Comparison of ENCODE assay signal across 17 cellular contexts in genomic region chr2:23531280-23531679, GRCh38.
DNase-seq lines count a peak whose midpoint lies in the region; ATAC-seq and TF ChIP-seq lines count a peak whose summit lies in the region.
"Had no signal": no experiment of that assay in that cellular context is flagged by ENCODE, and none has a peak within 500 bp of the region (broad histone marks: within the 10 kb centered on the region; RNA-seq: fewer than 3 reads in every experiment).

No MANE protein-coding gene starts in this region.

- H3K36me3 ChIP-seq in CD8-positive, alpha-beta T cell (ENCODE audit: insufficient read depth, low read length), result no peaks in the 10 kb centered on the region
- no peaks in the 10 kb centered on the region for H3K36me3 ChIP-seq in tibial nerve
- no peaks in the 10 kb centered on the region for H3K36me3 ChIP-seq in right lobe of liver

- peaks cover 31% of the 10 kb centered on the region for H3K4me1 Mint-ChIP-seq in activated CD4-positive, alpha-beta memory T cell treated with anti-CD3 and anti-CD28 coated beads for 36 hours (ENCODE audit: low read depth)
- H3K4me1 Mint-ChIP-seq in activated CD4-positive, alpha-beta memory T cell treated with anti-CD3 and anti-CD28 coated beads, Interleukin-2, amount 10 ng/mL, durations not matched to agents 7 days and 5 days, result peaks cover 24% of the 10 kb centered on the region
- H3K4me1 Mint-ChIP-seq in CD8-positive, alpha-beta T cell (ENCODE audit: low read depth), result peaks cover 47% of the 10 kb centered on the region
- H3K4me1 Mint-ChIP-seq in glutamatergic neuron (ENCODE audit: low read depth, unreplicated experiment), result peaks cover 59% of the 10 kb centered on the region

- no peaks in the 10 kb centered on the region for H3K27me3 Mint-ChIP-seq in activated CD4-positive, alpha-beta memory T cell treated with anti-CD3 and anti-CD28 coated beads for 36 hours
- no peaks in the 10 kb centered on the region for H3K27me3 Mint-ChIP-seq in activated CD4-positive, alpha-beta memory T cell treated with anti-CD3 and anti-CD28 coated beads, Interleukin-2, amount 10 ng/mL, durations not matched to agents 7 days and 5 days
- no peaks in the 10 kb centered on the region for H3K27me3 Mint-ChIP-seq in CD8-positive, alpha-beta T cell (ENCODE audit: low read depth)
- H3K27me3 Mint-ChIP-seq in glutamatergic neuron (ENCODE audit: unreplicated experiment), result peaks cover 19% of the 10 kb centered on the region

- ATAC-seq in CD8-positive, alpha-beta T cell, result no peak
- ATAC-seq in right lobe of liver, result no peak

- no peak overlapping the region for H3K27ac ChIP-seq in CD8-positive, alpha-beta T cell (ENCODE audit: low read depth, low read length)
- H3K27ac ChIP-seq in tibial nerve (peak overlapping the region in 3 of 4 donors; percentile 73 to 86 (median 75)), right lobe of liver (no peak overlapping the region)
- H3K27ac ChIP-seq: KMS-11 had no signal

- H3K4me3 ChIP-seq in CD8-positive, alpha-beta T cell (ENCODE audit: low read depth, low read length), result no peak overlapping the region
- H3K4me3 ChIP-seq in tibial nerve (no peak overlapping the region), right lobe of liver (no peak overlapping the region)

- H3K9me3 Mint-ChIP-seq in activated CD4-positive, alpha-beta memory T cell treated with anti-CD3 and anti-CD28 coated beads for 36 hours, result no peaks in the 10 kb centered on the region
- H3K9me3 Mint-ChIP-seq in activated CD4-positive, alpha-beta memory T cell treated with anti-CD3 and anti-CD28 coated beads, Interleukin-2, amount 10 ng/mL, durations not matched to agents 7 days and 5 days, result no peaks in the 10 kb centered on the region
- no peaks in the 10 kb centered on the region for H3K9me3 Mint-ChIP-seq in CD8-positive, alpha-beta T cell
- peaks cover 17% of the 10 kb centered on the region for H3K9me3 Mint-ChIP-seq in glutamatergic neuron (ENCODE audit: unreplicated experiment)

- H3K27me3 ChIP-seq in CD8-positive, alpha-beta T cell (ENCODE audit: insufficient read depth, low read length), result no peaks in the 10 kb centered on the region
- H3K27me3 ChIP-seq in tibial nerve (no peaks in the 10 kb centered on the region), right lobe of liver (no peaks in the 10 kb centered on the region)

- CTCF ChIA-PET in activated CD4-positive, alpha-beta memory T cell treated with anti-CD3 and anti-CD28 coated beads for 36 hours (lab: Charles Lee), result no interaction called here
- CTCF ChIA-PET in activated CD4-positive, alpha-beta memory T cell treated with anti-CD3 and anti-CD28 coated beads, Interleukin-2, amount 10 ng/mL, durations not matched to agents 7 days and 5 days (lab: Charles Lee), result no interaction called here
- CTCF ChIA-PET in CD8-positive, alpha-beta T cell (lab: Charles Lee), result interaction anchor here (0.6 kb wide), 1 partner anchor 17 kb away, joined by 3 read pairs; no protein-coding TSS in a partner anchor

- POLR2A ChIA-PET in activated CD4-positive, alpha-beta memory T cell treated with anti-CD3 and anti-CD28 coated beads for 36 hours (lab: Charles Lee), result no interaction called here
- POLR2A ChIA-PET in activated CD4-positive, alpha-beta memory T cell treated with anti-CD3 and anti-CD28 coated beads, Interleukin-2, amount 10 ng/mL, durations not matched to agents 7 days and 5 days (lab: Charles Lee), result no interaction called here
- POLR2A ChIA-PET in CD8-positive, alpha-beta T cell (lab: Charles Lee), result no interaction called here

- H3K9me3 ChIP-seq in CD8-positive, alpha-beta T cell (ENCODE audit: low read length), result no peaks in the 10 kb centered on the region
- H3K9me3 ChIP-seq in tibial nerve (no peaks in the 10 kb centered on the region), right lobe of liver (no peaks in the 10 kb centered on the region)

- 85 to 91% methylated on average over 11 of the region's 11 CpGs for WGBS in tibial nerve, 2 donors
- whole genome bisulfite sequencing in right lobe of liver (ENCODE audit: insufficient coverage, low coverage, low lambda C conversion rate, missing lambda C conversion rate), result 89% methylated on average over 4 of the region's 11 CpGs

- TF ChIP-seq EP300 in tibial nerve (IDR thresholded peaks at IDR 0.05), result no peak

- peak overlapping the region; percentile 12 for H3K4me3 Mint-ChIP-seq in activated CD4-positive, alpha-beta memory T cell treated with anti-CD3 and anti-CD28 coated beads for 36 hours
- H3K4me3 Mint-ChIP-seq in activated CD4-positive, alpha-beta memory T cell treated with anti-CD3 and anti-CD28 coated beads, Interleukin-2, amount 10 ng/mL, durations not matched to agents 7 days and 5 days, result no peak overlapping the region
- no peak overlapping the region for H3K4me3 Mint-ChIP-seq in CD8-positive, alpha-beta T cell
- H3K4me3 Mint-ChIP-seq in glutamatergic neuron (ENCODE audit: unreplicated experiment), result peak overlapping the region; percentile 48

- TF ChIP-seq CTCF in CD8-positive, alpha-beta T cell (IDR thresholded peaks at IDR 0.05), result no peak
- no peak for TF ChIP-seq CTCF in glutamatergic neuron (IDR thresholded peaks at IDR 0.05; ENCODE audit: partially characterized antibody, unreplicated experiment)
- no peak for TF ChIP-seq CTCF in tibial nerve (IDR thresholded peaks at IDR 0.05)
- TF ChIP-seq CTCF in right lobe of liver (IDR thresholded peaks at IDR 0.05), result no peak

- H3K36me3 Mint-ChIP-seq in activated CD4-positive, alpha-beta memory T cell treated with anti-CD3 and anti-CD28 coated beads for 36 hours, result no peaks in the 10 kb centered on the region
- no peaks in the 10 kb centered on the region for H3K36me3 Mint-ChIP-seq in activated CD4-positive, alpha-beta memory T cell treated with anti-CD3 and anti-CD28 coated beads, Interleukin-2, amount 10 ng/mL, durations not matched to agents 7 days and 5 days (ENCODE audit: low read depth)
- no peaks in the 10 kb centered on the region for H3K36me3 Mint-ChIP-seq in CD8-positive, alpha-beta T cell
- no peaks in the 10 kb centered on the region for H3K36me3 Mint-ChIP-seq in glutamatergic neuron (ENCODE audit: unreplicated experiment)

- peaks cover 55% of the 10 kb centered on the region for H3K4me1 ChIP-seq in CD8-positive, alpha-beta T cell (ENCODE audit: insufficient read depth, low read length)
- H3K4me1 ChIP-seq in tibial nerve, result peaks cover 0 to 93% (median 26%) of the 10 kb centered on the region in 4 donors
- no peaks in the 10 kb centered on the region for H3K4me1 ChIP-seq in right lobe of liver

- DNase-seq in activated CD4-positive, alpha-beta memory T cell treated with anti-CD3 and anti-CD28 coated beads for 36 hours, result no peak
- DNase-seq in activated CD4-positive, alpha-beta memory T cell treated with anti-CD3 and anti-CD28 coated beads, Interleukin-2, amount 10 ng/mL, durations not matched to agents 7 days and 5 days, result no peak
- DNase-seq in CD8-positive, alpha-beta T cell, result no peak
- DNase-seq in glutamatergic neuron (no peak), tibial nerve (ENCODE audit: low spot score in 2 of 2) (no peak), midbrain (lab: John Stamatoyannopoulos, UW) (no peak), DMS53 (lab: John Stamatoyannopoulos, UW) (no peak), right lobe of liver (no peak)
- DNase-seq: 8988T, Calu3, H7, NCI-H1436, NCI-H2029 treated with DMSO at 0.1 percent for 48 hours, NCI-H446 treated with DMSO at 0.1 percent for 48 hours, OCI-M1, SIG-M5 had no signal

- H3K27ac Mint-ChIP-seq in activated CD4-positive, alpha-beta memory T cell treated with anti-CD3 and anti-CD28 coated beads for 36 hours, result no peak overlapping the region
- H3K27ac Mint-ChIP-seq in activated CD4-positive, alpha-beta memory T cell treated with anti-CD3 and anti-CD28 coated beads, Interleukin-2, amount 10 ng/mL, durations not matched to agents 7 days and 5 days, result no peak overlapping the region
- peak overlapping the region; percentile 96 for H3K27ac Mint-ChIP-seq in CD8-positive, alpha-beta T cell
- H3K27ac Mint-ChIP-seq in glutamatergic neuron (ENCODE audit: unreplicated experiment), result peak overlapping the region; percentile 92

- intact Hi-C loops in activated CD4-positive, alpha-beta memory T cell treated with anti-CD3 and anti-CD28 coated beads for 36 hours (cut with micrococcal nuclease), result no loop called here
- intact Hi-C loops in CD8-positive, alpha-beta T cell (cut with DNase I, micrococcal nuclease), result loop anchor here in 1 of 2 experiments (5.0 kb wide), 1 partner anchor 154 kb away; no protein-coding TSS in a partner anchor
- intact Hi-C loops in right lobe of liver (cut with DNase I), result no loop called here

- TF ChIP-seq POLR2A in tibial nerve (IDR thresholded peaks at IDR 0.05), result no peak
- TF ChIP-seq POLR2A in right lobe of liver (IDR thresholded peaks at IDR 0.05), result no peak

Comparison
In these comparisons a context has a peak if more than half of its experiments do, and no peak if none do; other contexts are left out.
1. H3K4me3 Mint-ChIP-seq: peak in activated CD4-positive, alpha-beta memory T cell treated with anti-CD3 and anti-CD28 coated beads for 36 hours (single experiment) and glutamatergic neuron (single experiment); none in activated CD4-positive, alpha-beta memory T cell treated with anti-CD3 and anti-CD28 coated beads, Interleukin-2, amount 10 ng/mL, durations not matched to agents 7 days and 5 days (single experiment) and CD8-positive, alpha-beta T cell (single experiment).
2. H3K27ac Mint-ChIP-seq: peak in CD8-positive, alpha-beta T cell (single experiment) and glutamatergic neuron (single experiment); none in activated CD4-positive, alpha-beta memory T cell treated with anti-CD3 and anti-CD28 coated beads for 36 hours (single experiment) and activated CD4-positive, alpha-beta memory T cell treated with anti-CD3 and anti-CD28 coated beads, Interleukin-2, amount 10 ng/mL, durations not matched to agents 7 days and 5 days (single experiment).
3. H3K27ac ChIP-seq: peak in tibial nerve (3 of 4); none in CD8-positive, alpha-beta T cell (single experiment) and right lobe of liver (0 of 3).